Comparison of ENCODE assay signal across 1 cellular context in the genomic region with DNA sequence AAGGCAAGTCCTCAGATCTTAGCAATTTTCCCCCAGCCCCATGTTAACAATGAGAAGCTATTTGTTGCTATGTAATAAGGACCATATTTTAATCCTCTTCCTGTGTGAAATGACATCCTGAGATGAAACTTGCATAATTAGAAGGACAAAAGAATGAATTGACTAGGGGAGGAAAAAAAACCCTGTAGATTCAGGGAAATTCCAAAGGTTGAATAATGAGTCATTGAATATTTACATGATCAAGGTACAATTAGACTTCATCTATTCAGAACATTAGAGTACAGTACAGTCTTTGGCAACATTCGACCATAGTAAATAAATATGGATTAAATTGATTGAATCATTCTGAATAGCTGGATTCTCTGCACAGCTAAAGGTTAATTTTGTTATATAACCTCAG.
TF ChIP-seq lines count a peak whose summit lies in the region.

No MANE protein-coding gene starts in this region.

TF ChIP-seq in liver, 16 proteins besides CTCF, POLR2A, EP300 and RAD21:
- TF ChIP-seq JUND (IDR thresholded peaks at IDR 0.05) = peak; percentile 62 to 72
- TF ChIP-seq SP1 (IDR thresholded peaks at IDR 0.05) = no peak
- TF ChIP-seq EGR1 (IDR thresholded peaks at IDR 0.05; ENCODE audit: low read depth in 2 of 2) = no peak
- TF ChIP-seq FOXA2 (IDR thresholded peaks at IDR 0.05) = no peak
- TF ChIP-seq, protein P1, sequence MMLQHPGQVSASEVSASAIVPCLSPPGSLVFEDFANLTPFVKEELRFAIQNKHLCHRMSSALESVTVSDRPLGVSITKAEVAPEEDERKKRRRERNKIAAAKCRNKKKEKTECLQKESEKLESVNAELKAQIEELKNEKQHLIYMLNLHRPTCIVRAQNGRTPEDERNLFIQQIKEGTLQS (IDR thresholded peaks at IDR 0.05) = peak; percentile 25
- TF ChIP-seq, protein P2, sequence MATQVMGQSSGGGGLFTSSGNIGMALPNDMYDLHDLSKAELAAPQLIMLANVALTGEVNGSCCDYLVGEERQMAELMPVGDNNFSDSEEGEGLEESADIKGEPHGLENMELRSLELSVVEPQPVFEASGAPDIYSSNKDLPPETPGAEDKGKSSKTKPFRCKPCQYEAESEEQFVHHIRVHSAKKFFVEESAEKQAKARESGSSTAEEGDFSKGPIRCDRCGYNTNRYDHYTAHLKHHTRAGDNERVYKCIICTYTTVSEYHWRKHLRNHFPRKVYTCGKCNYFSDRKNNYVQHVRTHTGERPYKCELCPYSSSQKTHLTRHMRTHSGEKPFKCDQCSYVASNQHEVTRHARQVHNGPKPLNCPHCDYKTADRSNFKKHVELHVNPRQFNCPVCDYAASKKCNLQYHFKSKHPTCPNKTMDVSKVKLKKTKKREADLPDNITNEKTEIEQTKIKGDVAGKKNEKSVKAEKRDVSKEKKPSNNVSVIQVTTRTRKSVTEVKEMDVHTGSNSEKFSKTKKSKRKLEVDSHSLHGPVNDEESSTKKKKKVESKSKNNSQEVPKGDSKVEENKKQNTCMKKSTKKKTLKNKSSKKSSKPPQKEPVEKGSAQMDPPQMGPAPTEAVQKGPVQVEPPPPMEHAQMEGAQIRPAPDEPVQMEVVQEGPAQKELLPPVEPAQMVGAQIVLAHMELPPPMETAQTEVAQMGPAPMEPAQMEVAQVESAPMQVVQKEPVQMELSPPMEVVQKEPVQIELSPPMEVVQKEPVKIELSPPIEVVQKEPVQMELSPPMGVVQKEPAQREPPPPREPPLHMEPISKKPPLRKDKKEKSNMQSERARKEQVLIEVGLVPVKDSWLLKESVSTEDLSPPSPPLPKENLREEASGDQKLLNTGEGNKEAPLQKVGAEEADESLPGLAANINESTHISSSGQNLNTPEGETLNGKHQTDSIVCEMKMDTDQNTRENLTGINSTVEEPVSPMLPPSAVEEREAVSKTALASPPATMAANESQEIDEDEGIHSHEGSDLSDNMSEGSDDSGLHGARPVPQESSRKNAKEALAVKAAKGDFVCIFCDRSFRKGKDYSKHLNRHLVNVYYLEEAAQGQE (IDR thresholded peaks at IDR 0.05) = no peak
- no peak for TF ChIP-seq YY1 (IDR thresholded peaks at IDR 0.05)
- peak; percentile 58 to 68 for TF ChIP-seq HNF4A (conservative IDR thresholded peaks at IDR 0.05)
